8 cellular contexts compared by ENCODE assay signal in the genomic region with DNA sequence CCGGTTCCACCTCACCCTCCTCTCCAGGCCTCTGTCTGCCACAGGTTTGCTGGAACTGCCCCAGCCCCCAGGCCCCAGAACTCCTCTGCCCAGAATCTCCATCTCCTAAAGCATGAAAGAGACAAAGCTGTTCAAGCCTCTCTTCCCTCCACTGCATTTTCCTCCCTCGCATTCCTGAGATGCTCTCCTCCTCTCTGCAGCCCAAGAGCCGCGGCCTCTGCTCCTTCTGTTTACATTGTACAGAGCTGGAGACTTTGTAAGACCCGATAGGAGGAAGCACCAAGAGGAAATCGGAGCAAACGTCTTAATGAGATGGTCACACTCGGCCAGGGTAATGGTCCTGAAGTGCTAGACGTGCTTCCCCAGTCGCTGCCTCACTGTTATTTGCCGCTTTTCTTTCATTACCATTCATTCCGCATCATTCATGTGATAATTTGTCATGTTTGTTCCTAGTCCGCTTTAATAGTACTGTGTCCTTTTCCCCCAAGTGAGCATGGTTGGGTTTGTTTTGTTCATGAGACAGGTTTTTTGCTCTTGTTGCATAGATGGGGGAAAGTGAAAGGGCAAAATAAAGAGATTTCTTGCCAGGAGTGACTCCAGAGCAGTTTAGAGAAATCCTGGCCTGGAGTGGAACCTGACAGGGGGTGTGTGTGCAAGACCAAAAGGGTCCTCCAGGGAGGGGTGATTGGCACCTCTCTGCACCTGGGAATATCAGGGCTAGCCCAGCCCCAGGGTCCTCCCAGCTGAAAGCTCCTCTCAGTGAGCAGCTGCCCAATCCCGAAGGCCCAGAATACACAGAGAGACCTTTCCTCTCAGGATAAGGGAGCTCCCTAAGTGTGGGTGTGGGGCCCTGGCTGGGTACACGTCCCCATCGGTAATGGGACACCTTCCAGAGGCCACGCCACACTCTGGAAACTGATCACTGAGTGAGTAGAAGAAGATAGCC. TPM values are rescaled to one million over a fixed set of nuclear protein-coding genes. Genes with fewer than 3 reads are reported as not detected.
DNase-seq lines count a peak whose midpoint lies in the region; ATAC-seq and TF ChIP-seq lines count a peak whose summit lies in the region.
"Had no signal": no experiment of that assay in that cellular context is flagged by ENCODE, and none has a peak within 500 bp of the region (broad histone marks: within the 10 kb centered on the region; RNA-seq: fewer than 3 reads in every experiment).

No MANE protein-coding gene starts in this region.

- H3K9me3 ChIP-seq in HUES64 (ENCODE audit: insufficient read depth, low read depth, low read length) = no peaks in the 10 kb centered on the region
- no peaks in the 10 kb centered on the region for H3K9me3 ChIP-seq in psoas muscle

- H3K4me1 Mint-ChIP-seq in stimulated activated effector memory CD8-positive, alpha-beta T cell treated with anti-CD3 and anti-CD28 coated beads, Interleukin-12 subunit alpha, Interleukin-12 subunit beta, amount 100 ng/mL, for 72 hours = peaks cover 11% of the 10 kb centered on the region

- ATAC-seq in stimulated activated effector memory CD8-positive, alpha-beta T cell treated with anti-CD3 and anti-CD28 coated beads, Interleukin-12 subunit alpha, Interleukin-12 subunit beta, amount 100 ng/mL, for 72 hours = no peak
- ATAC-seq in psoas muscle (no peak), GM19463 (IDR thresholded peaks at IDR 0.05; ENCODE audit: unreplicated experiment) (no peak), GM21515 (IDR thresholded peaks at IDR 0.05; ENCODE audit: unreplicated experiment) (no peak)
- ATAC-seq: T-cell had no signal

- peaks cover 23% of the 10 kb centered on the region for H3K27me3 ChIP-seq in HUES64 (ENCODE audit: insufficient read depth, low read length)
- H3K27me3 ChIP-seq in brain microvascular endothelial cell (replicated peaks) = no peaks in the 10 kb centered on the region
- peaks cover 0 to 3% (median 0%) of the 10 kb centered on the region in 3 donors for H3K27me3 ChIP-seq in psoas muscle (ENCODE audit: insufficient read depth in 3 of 3, low read length in 2 of 3)

- peak overlapping the region; percentile 12 for H3K4me3 ChIP-seq in HUES64 (ENCODE audit: low read length)
- no peak overlapping the region for H3K4me3 ChIP-seq in brain microvascular endothelial cell (ENCODE audit: low read depth, low read length)
- no peak overlapping the region for H3K4me3 ChIP-seq in psoas muscle

- in situ Hi-C loops in brain microvascular endothelial cell (cut with HindIII; ENCODE audit: low pct_ligation_motif_present, low sequenced_read_pairs) = no loop called here

- H3K4me3 Mint-ChIP-seq in stimulated activated effector memory CD8-positive, alpha-beta T cell treated with anti-CD3 and anti-CD28 coated beads, Interleukin-12 subunit alpha, Interleukin-12 subunit beta, amount 100 ng/mL, for 72 hours = no peak overlapping the region
- H3K4me3 Mint-ChIP-seq: T-cell had no signal

- peak overlapping the region; percentile 17 for H3K27ac Mint-ChIP-seq in stimulated activated effector memory CD8-positive, alpha-beta T cell treated with anti-CD3 and anti-CD28 coated beads, Interleukin-12 subunit alpha, Interleukin-12 subunit beta, amount 100 ng/mL, for 72 hours

- H3K36me3 ChIP-seq in HUES64 (ENCODE audit: insufficient read depth, low read length) = no peaks in the 10 kb centered on the region
- no peaks in the 10 kb centered on the region for H3K36me3 ChIP-seq in brain microvascular endothelial cell (replicated peaks)
- H3K36me3 ChIP-seq in psoas muscle (ENCODE audit: insufficient read depth in 1 of 2, low read depth in 1 of 2) = no peaks in the 10 kb centered on the region

- peaks cover 39% of the 10 kb centered on the region for H3K4me1 ChIP-seq in HUES64 (ENCODE audit: insufficient read depth, low read length)
- H3K4me1 ChIP-seq in psoas muscle = no peaks in the 10 kb centered on the region

- WGBS in HUES64 = 20% methylated on average over 17 of the region's 17 CpGs
- WGBS in psoas muscle, 3 donors = 51 to 63% (median 53%) methylated on average over 17 of the region's 17 CpGs

- no peaks in the 10 kb centered on the region for H3K9me3 Mint-ChIP-seq in stimulated activated effector memory CD8-positive, alpha-beta T cell treated with anti-CD3 and anti-CD28 coated beads, Interleukin-12 subunit alpha, Interleukin-12 subunit beta, amount 100 ng/mL, for 72 hours
- H3K9me3 Mint-ChIP-seq: T-cell had no signal

- no peak for TF ChIP-seq CTCF in brain microvascular endothelial cell (IDR thresholded peaks at IDR 0.05; ENCODE audit: low read depth, low read length, missing control alignments)
- no peak for TF ChIP-seq CTCF in psoas muscle (IDR thresholded peaks at IDR 0.05)

- peak; percentile 11 for DNase-seq in brain microvascular endothelial cell
- peak; percentile 98 for DNase-seq in left kidney (ENCODE audit: low read depth, low spot score)
- no peak for DNase-seq in stimulated activated effector memory CD8-positive, alpha-beta T cell treated with anti-CD3 and anti-CD28 coated beads, Interleukin-12 subunit alpha, Interleukin-12 subunit beta, amount 100 ng/mL, for 72 hours (ENCODE audit: low spot score in 2 of 2)
- no peak for DNase-seq in psoas muscle
- DNase-seq: T-cell had no signal

- no peaks in the 10 kb centered on the region for H3K36me3 Mint-ChIP-seq in stimulated activated effector memory CD8-positive, alpha-beta T cell treated with anti-CD3 and anti-CD28 coated beads, Interleukin-12 subunit alpha, Interleukin-12 subunit beta, amount 100 ng/mL, for 72 hours
- H3K36me3 Mint-ChIP-seq: T-cell had no signal

- H3K9ac ChIP-seq in HUES64 (ENCODE audit: low read depth, low read length) = no peak overlapping the region

- H3K27ac ChIP-seq in HUES64 (ENCODE audit: low read depth, low read length) (peak overlapping the region; percentile 22; the same call in 1 of the 2 replicates), brain microvascular endothelial cell (no peak overlapping the region), psoas muscle (no peak overlapping the region)

- intact Hi-C loops in psoas muscle (cut with DNase I) = no loop called here

RNA-seq across cellular contexts. Expression of a gene that starts 44.9 kb away (rescaled TPM):
- polyA plus RNA-seq in HUES64 (2013, experiment 1 of 2) = 104 TPM
- polyA plus RNA-seq in HUES64 (2013, experiment 2 of 2) = 113 TPM
- total RNA-seq in psoas muscle = 10 to 100 TPM in 2 of 4 donors, 1 to 10 TPM in 2; 4.1 to 15.4 (median 11.8) TPM
- polyA plus RNA-seq in psoas muscle = 10 to 100 TPM in 2 of 3 donors, 1 to 10 TPM in 1; 7.7 to 33.0 (median 19.5) TPM

Comparison
In these comparisons a context has a peak if more than half of its experiments do, and no peak if none do; other contexts are left out.
1. DNase-seq: peak in brain microvascular endothelial cell (single experiment) and left kidney (single experiment); none in stimulated activated effector memory CD8-positive, alpha-beta T cell treated with anti-CD3 and anti-CD28 coated beads, Interleukin-12 subunit alpha, Interleukin-12 subunit beta, amount 100 ng/mL, for 72 hours (0 of 2) and psoas muscle (0 of 2).